ENCODE assay signal across 1 cellular context in the genomic region with DNA sequence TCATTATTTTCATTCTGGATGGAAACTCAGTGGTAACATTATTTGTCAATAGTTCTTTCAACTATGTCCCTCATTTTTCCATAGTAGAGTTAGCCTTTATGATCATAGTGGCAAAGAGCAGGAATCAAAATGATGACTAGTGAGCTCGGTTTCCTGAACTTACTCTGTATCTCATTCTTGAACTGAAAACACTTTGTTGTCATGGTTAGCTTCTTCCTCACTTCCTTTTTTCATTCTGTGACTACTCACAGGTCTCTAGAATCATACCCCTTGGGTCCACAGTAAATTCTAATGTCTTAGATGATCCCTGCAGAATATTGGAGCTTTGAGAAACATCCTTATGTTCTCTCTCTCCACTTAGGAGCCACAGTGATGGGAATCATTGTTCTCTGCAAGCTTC.
TF ChIP-seq lines count a peak whose summit lies in the region.

No MANE protein-coding gene starts in this region.

TF ChIP-seq in GM23338, 12 proteins besides CTCF, POLR2A, EP300 and RAD21:
- TF ChIP-seq EZH2phosphoT487 (IDR thresholded peaks at IDR 0.05; ENCODE audit: unreplicated experiment) (no peak), EZH2 (IDR thresholded peaks at IDR 0.05; ENCODE audit: low read depth, unreplicated experiment) (no peak), ZNF114 (CRISPR knock-in tag; IDR thresholded peaks at IDR 0.05) (no peak), ZNF331 (CRISPR knock-in tag; IDR thresholded peaks at IDR 0.05; ENCODE audit: low read depth) (no peak), JUNB (IDR thresholded peaks at IDR 0.05; ENCODE audit: unreplicated experiment) (no peak), STAT1 (IDR thresholded peaks at IDR 0.05; ENCODE audit: unreplicated experiment) (no peak), CREB1 (CRISPR knock-in tag; IDR thresholded peaks at IDR 0.05; ENCODE audit: low read depth) (no peak), POLR2AphosphoS5 (IDR thresholded peaks at IDR 0.05; ENCODE audit: low read depth) (no peak), NANOG (IDR thresholded peaks at IDR 0.05; ENCODE audit: borderline replicate concordance) (no peak)
- TF ChIP-seq, protein P1, sequence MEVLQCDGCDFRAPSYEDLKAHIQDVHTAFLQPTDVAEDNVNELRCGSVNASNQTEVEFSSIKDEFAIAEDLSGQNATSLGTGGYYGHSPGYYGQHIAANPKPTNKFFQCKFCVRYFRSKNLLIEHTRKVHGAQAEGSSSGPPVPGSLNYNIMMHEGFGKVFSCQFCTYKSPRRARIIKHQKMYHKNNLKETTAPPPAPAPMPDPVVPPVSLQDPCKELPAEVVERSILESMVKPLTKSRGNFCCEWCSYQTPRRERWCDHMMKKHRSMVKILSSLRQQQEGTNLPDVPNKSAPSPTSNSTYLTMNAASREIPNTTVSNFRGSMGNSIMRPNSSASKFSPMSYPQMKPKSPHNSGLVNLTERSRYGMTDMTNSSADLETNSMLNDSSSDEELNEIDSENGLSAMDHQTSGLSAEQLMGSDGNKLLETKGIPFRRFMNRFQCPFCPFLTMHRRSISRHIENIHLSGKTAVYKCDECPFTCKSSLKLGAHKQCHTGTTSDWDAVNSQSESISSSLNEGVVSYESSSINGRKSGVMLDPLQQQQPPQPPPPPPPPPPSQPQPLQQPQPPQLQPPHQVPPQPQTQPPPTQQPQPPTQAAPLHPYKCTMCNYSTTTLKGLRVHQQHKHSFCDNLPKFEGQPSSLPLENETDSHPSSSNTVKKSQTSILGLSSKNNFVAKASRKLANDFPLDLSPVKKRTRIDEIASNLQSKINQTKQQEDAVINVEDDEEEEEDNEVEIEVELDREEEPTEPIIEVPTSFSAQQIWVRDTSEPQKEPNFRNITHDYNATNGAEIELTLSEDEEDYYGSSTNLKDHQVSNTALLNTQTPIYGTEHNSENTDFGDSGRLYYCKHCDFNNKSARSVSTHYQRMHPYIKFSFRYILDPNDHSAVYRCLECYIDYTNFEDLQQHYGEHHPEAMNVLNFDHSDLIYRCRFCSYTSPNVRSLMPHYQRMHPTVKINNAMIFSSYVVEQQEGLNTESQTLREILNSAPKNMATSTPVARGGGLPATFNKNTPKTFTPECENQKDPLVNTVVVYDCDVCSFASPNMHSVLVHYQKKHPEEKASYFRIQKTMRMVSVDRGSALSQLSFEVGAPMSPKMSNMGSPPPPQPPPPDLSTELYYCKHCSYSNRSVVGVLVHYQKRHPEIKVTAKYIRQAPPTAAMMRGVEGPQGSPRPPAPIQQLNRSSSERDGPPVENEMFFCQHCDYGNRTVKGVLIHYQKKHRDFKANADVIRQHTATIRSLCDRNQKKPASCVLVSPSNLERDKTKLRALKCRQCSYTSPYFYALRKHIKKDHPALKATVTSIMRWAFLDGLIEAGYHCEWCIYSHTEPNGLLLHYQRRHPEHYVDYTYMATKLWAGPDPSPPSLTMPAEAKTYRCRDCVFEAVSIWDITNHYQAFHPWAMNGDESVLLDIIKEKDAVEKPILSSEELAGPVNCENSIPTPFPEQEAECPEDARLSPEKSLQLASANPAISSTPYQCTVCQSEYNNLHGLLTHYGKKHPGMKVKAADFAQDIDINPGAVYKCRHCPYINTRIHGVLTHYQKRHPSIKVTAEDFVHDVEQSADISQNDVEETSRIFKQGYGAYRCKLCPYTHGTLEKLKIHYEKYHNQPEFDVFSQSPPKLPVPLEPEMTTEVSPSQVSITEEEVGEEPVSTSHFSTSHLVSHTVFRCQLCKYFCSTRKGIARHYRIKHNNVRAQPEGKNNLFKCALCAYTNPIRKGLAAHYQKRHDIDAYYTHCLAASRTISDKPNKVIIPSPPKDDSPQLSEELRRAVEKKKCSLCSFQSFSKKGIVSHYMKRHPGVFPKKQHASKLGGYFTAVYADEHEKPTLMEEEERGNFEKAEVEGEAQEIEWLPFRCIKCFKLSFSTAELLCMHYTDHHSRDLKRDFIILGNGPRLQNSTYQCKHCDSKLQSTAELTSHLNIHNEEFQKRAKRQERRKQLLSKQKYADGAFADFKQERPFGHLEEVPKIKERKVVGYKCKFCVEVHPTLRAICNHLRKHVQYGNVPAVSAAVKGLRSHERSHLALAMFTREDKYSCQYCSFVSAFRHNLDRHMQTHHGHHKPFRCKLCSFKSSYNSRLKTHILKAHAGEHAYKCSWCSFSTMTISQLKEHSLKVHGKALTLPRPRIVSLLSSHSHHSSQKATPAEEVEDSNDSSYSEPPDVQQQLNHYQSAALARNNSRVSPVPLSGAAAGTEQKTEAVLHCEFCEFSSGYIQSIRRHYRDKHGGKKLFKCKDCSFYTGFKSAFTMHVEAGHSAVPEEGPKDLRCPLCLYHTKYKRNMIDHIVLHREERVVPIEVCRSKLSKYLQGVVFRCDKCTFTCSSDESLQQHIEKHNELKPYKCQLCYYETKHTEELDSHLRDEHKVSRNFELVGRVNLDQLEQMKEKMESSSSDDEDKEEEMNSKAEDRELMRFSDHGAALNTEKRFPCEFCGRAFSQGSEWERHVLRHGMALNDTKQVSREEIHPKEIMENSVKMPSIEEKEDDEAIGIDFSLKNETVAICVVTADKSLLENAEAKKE (CRISPR knock-in tag; IDR thresholded peaks at IDR 0.05): no peak
- TF ChIP-seq, protein P2, sequence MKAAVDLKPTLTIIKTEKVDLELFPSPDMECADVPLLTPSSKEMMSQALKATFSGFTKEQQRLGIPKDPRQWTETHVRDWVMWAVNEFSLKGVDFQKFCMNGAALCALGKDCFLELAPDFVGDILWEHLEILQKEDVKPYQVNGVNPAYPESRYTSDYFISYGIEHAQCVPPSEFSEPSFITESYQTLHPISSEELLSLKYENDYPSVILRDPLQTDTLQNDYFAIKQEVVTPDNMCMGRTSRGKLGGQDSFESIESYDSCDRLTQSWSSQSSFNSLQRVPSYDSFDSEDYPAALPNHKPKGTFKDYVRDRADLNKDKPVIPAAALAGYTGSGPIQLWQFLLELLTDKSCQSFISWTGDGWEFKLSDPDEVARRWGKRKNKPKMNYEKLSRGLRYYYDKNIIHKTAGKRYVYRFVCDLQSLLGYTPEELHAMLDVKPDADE (IDR thresholded peaks at IDR 0.05): no peak
- TF ChIP-seq, protein P3, sequence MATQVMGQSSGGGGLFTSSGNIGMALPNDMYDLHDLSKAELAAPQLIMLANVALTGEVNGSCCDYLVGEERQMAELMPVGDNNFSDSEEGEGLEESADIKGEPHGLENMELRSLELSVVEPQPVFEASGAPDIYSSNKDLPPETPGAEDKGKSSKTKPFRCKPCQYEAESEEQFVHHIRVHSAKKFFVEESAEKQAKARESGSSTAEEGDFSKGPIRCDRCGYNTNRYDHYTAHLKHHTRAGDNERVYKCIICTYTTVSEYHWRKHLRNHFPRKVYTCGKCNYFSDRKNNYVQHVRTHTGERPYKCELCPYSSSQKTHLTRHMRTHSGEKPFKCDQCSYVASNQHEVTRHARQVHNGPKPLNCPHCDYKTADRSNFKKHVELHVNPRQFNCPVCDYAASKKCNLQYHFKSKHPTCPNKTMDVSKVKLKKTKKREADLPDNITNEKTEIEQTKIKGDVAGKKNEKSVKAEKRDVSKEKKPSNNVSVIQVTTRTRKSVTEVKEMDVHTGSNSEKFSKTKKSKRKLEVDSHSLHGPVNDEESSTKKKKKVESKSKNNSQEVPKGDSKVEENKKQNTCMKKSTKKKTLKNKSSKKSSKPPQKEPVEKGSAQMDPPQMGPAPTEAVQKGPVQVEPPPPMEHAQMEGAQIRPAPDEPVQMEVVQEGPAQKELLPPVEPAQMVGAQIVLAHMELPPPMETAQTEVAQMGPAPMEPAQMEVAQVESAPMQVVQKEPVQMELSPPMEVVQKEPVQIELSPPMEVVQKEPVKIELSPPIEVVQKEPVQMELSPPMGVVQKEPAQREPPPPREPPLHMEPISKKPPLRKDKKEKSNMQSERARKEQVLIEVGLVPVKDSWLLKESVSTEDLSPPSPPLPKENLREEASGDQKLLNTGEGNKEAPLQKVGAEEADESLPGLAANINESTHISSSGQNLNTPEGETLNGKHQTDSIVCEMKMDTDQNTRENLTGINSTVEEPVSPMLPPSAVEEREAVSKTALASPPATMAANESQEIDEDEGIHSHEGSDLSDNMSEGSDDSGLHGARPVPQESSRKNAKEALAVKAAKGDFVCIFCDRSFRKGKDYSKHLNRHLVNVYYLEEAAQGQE (IDR thresholded peaks at IDR 0.05; ENCODE audit: unreplicated experiment): no peak
TF ChIP-seq in GM23338: peak in this region for 0.
